Comparison of ENCODE assay signal across 1 cellular context in genomic region chr16:31880322-31880979, GRCh38.
TF ChIP-seq lines count a peak whose summit lies in the region.

No MANE protein-coding gene starts in this region.

TF ChIP-seq in K562, 482 proteins besides CTCF, POLR2A, EP300 and RAD21 (continued from another document and continues in another):
- TF ChIP-seq E2F3 (CRISPR knock-in tag; IDR thresholded peaks at IDR 0.05) (no peak), ZNF584 (CRISPR knock-in tag; IDR thresholded peaks at IDR 0.05; ENCODE audit: low read depth) (0 out of 2 replicates have a peak, but pooled peaks have one; percentile 46), JUND (IDR thresholded peaks at IDR 0.05; ENCODE audit: borderline replicate concordance, low read depth, low read length) (peak; percentile 99), JUND (tag; IDR thresholded peaks at IDR 0.05; ENCODE audit: borderline replicate concordance, low read depth, low read length) (peak; percentile 98), CC2D1A (IDR thresholded peaks at IDR 0.05) (peak; percentile 19; the same call in 1 of the 2 replicates), TRIM24 (IDR thresholded peaks at IDR 0.05) (peak in 1 of 2 experiments; percentile 44; a peak in 2 of 4 replicates), CBX3 (IDR thresholded peaks at IDR 0.05; ENCODE audit: borderline replicate concordance in 1 of 2, low read length in 2 of 2) (peak in 1 of 2 experiments; percentile 33; a peak in 1 of 3 replicates), JUNB (CRISPR knock-in tag; conservative IDR thresholded peaks at IDR 0.05) (0 out of 2 replicates have a peak, but pooled peaks have one; percentile 35), CBX2 (IDR thresholded peaks at IDR 0.05; ENCODE audit: insufficient read depth, low read length, poor library complexity, severe bottlenecking) (no peak), ZNF518B (CRISPR knock-in tag; IDR thresholded peaks at IDR 0.05) (no peak), YY1 (IDR thresholded peaks at IDR 0.05; ENCODE audit: borderline replicate concordance in 1 of 3, control insufficient read depth in 1 of 3, extremely low read depth in 1 of 3, insufficient read depth in 3 of 3, insufficient read length in 1 of 3, insufficient replicate concordance in 2 of 3, low read depth in 1 of 3, low read length in 2 of 3) (peak in 1 of 3 experiments; percentile 70), SPI1 (IDR thresholded peaks at IDR 0.05; ENCODE audit: borderline replicate concordance, low read depth, low read length) (no peak), MTA3 (IDR thresholded peaks at IDR 0.05; ENCODE audit: borderline replicate concordance) (0 out of 2 replicates have a peak, but pooled peaks have one; percentile 53), E2F1 (CRISPR knock-in tag; IDR thresholded peaks at IDR 0.05) (no peak), ATF3 (IDR thresholded peaks at IDR 0.05) (peak; percentile 98), ATF3 (CRISPR knock-in tag; conservative IDR thresholded peaks at IDR 0.05) (peak; percentile 57; the same call in 1 of the 2 replicates), GMEB1 (CRISPR knock-in tag; IDR thresholded peaks at IDR 0.05) (no peak), FOXK2 (conservative IDR thresholded peaks at IDR 0.05 in 1 of 2, IDR thresholded peaks at IDR 0.05 in 1 of 2; ENCODE audit: low read depth in 2 of 2) (peak; percentile 36 to 69; a peak in 2 of 4 replicates), CTCFL (IDR thresholded peaks at IDR 0.05; ENCODE audit: borderline replicate concordance, insufficient read depth, low read depth, low read length, poor library complexity, severe bottlenecking) (no peak), ETS2 (tag; IDR thresholded peaks at IDR 0.05; ENCODE audit: borderline replicate concordance, poor library complexity, severe bottlenecking) (no peak), KAT8 (IDR thresholded peaks at IDR 0.05; ENCODE audit: low read depth) (no peak), EP400 (IDR thresholded peaks at IDR 0.05) (peak; percentile 42), NELFE (IDR thresholded peaks at IDR 0.05; ENCODE audit: insufficient read depth, insufficient read length) (no peak), POLR2AphosphoS5 (IDR thresholded peaks at IDR 0.05; ENCODE audit: control insufficient read depth, insufficient read depth, low read depth, low read length) (peak; percentile 77), ZNF592 (IDR thresholded peaks at IDR 0.05) (0 out of 2 replicates have a peak, but pooled peaks have one; percentile 21), ZNF280B (CRISPR knock-in tag; IDR thresholded peaks at IDR 0.05) (no peak), BCOR (IDR thresholded peaks at IDR 0.05) (no peak), ARNT (IDR thresholded peaks at IDR 0.05) (peak in 1 of 2 experiments; percentile 72; a peak in 1 of 4 replicates), ZNF764 (CRISPR knock-in tag; IDR thresholded peaks at IDR 0.05; ENCODE audit: low read depth) (no peak), MAZ (CRISPR knock-in tag; conservative IDR thresholded peaks at IDR 0.05 in 1 of 2, IDR thresholded peaks at IDR 0.05 in 1 of 2) (0 out of 4 replicates have a peak, but pooled peaks of 1 of the 2 experiments have one; percentile 19), ZBTB9 (CRISPR knock-in tag; IDR thresholded peaks at IDR 0.05) (no peak), POLR2B (IDR thresholded peaks at IDR 0.05; ENCODE audit: low read depth, partially characterized antibody) (peak; percentile 43), ZFP36 (IDR thresholded peaks at IDR 0.05; ENCODE audit: low read depth, low read length, partially characterized antibody) (peak; percentile 64), MEIS2 (IDR thresholded peaks at IDR 0.05; ENCODE audit: partially characterized antibody) (peak; percentile 78), CREM (IDR thresholded peaks at IDR 0.05; ENCODE audit: low read depth) (peak; percentile 33), ZNF740 (CRISPR knock-in tag; IDR thresholded peaks at IDR 0.05) (no peak), ZNF740 (tag; IDR thresholded peaks at IDR 0.05) (no peak), NBN (IDR thresholded peaks at IDR 0.05; ENCODE audit: low read depth) (0 out of 2 replicates have a peak, but pooled peaks have one; percentile 48), ZNF76 (CRISPR knock-in tag; IDR thresholded peaks at IDR 0.05; ENCODE audit: borderline replicate concordance) (no peak), MTA1 (IDR thresholded peaks at IDR 0.05; ENCODE audit: borderline replicate concordance) (no peak), U2AF1 (optimal IDR thresholded peaks at IDR 0.05; ENCODE audit: low read depth, low read length) (no peak), ATF7 (IDR thresholded peaks at IDR 0.05) (peak; percentile 80; the same call in 1 of the 2 replicates), SMAD4 (CRISPR knock-in tag; conservative IDR thresholded peaks at IDR 0.05) (no peak), SUPT5H (IDR thresholded peaks at IDR 0.05) (peak; percentile 53; the same call in 1 of the 2 replicates), HNRNPLL (IDR thresholded peaks at IDR 0.05; ENCODE audit: low read depth, low read length, poor library complexity, severe bottlenecking) (no peak), FOXM1 (IDR thresholded peaks at IDR 0.05; ENCODE audit: low read depth) (0 out of 2 replicates have a peak, but pooled peaks have one; percentile 28), FOXM1 (CRISPR knock-in tag; IDR thresholded peaks at IDR 0.05; ENCODE audit: low read depth) (no peak), TCF3 (CRISPR knock-in tag; IDR thresholded peaks at IDR 0.05) (0 out of 2 replicates have a peak, but pooled peaks have one; percentile 19)
